24 cellular contexts compared by ENCODE assay signal in the genomic region with DNA sequence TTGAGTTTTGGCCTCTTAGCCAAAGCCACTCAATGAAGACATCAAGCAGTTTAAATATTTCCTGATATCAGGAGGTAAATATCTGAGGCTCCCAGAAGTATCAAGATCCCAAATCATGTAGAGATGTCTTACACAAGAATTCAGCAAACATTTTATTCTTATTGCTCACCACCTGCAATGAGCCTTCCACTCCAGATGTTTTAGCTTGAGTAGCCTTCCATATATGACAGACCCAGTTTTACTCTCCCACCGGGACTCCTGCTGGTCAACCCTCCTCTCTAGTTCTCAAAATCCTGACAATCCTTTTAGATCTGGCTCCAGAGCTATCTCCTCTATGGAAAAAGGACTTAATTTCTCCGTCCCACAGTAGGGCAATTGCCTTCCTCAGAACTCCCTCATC.
"Had no signal": no experiment of that assay in that cellular context is flagged by ENCODE, and none has a peak within 500 bp of the region (broad histone marks: within the 10 kb centered on the region; RNA-seq: fewer than 3 reads in every experiment).

No MANE protein-coding gene starts in this region.

- DNase-seq: hypothalamus; immature natural killer cell; kidney; left colon; left lung; mesendoderm; mucosa of descending colon; naive thymus-derived CD4-positive, alpha-beta T cell; nucleus accumbens; pancreas; posterior cingulate gyrus; retina; right cardiac atrium; small intestine; spleen; stimulated activated CD4-positive, alpha-beta T cell treated with anti-CD3 and anti-CD28 coated beads, Interleukin-4, amount 100 ng/mL, for 24 hours; stimulated activated naive CD4-positive, alpha-beta T cell; uterus had no signal

- ATAC-seq: left colon; left lung; mucosa of descending colon; naive thymus-derived CD4-positive, alpha-beta T cell; natural killer cell treated with Interleukin-12 subunit alpha and Interleukin-12 subunit beta and Interleukin-15 and Interleukin-18, amount 100 ng/mL, for 72 hours; pancreas; right cardiac atrium; sciatic nerve; stimulated activated effector memory CD8-positive, alpha-beta T cell treated with anti-CD3 and anti-CD28 coated beads, Interleukin-12 subunit alpha, Interleukin-12 subunit beta, amount 100 ng/mL, for 72 hours had no signal

- H3K27me3 ChIP-seq: left lung, pancreas, spleen, tibial nerve, uterus had no signal

- H3K4me3 ChIP-seq: left lung, lung, mucosa of descending colon, pancreas, prostate gland, spleen, tibial nerve, uterus had no signal

- H3K27ac ChIP-seq: left lung, pancreas, prostate gland, spleen, tibial nerve, uterus had no signal

- H3K36me3 ChIP-seq: left lung, pancreas, prostate gland, spleen, tibial nerve, uterus had no signal

- H3K4me1 ChIP-seq: left lung, pancreas, prostate gland, spleen, tibial nerve, uterus had no signal

- H3K9me3 ChIP-seq: left lung, pancreas, prostate gland, tibial nerve, uterus had no signal
